ENCODE assay signal across 19 cellular contexts in genomic region chr10:117805191-117805590, GRCh38.
"Had no signal": no experiment of that assay in that cellular context is flagged by ENCODE, and none has a peak within 500 bp of the region (broad histone marks: within the 10 kb centered on the region; RNA-seq: fewer than 3 reads in every experiment).

No MANE protein-coding gene starts in this region.

- H3K27me3 ChIP-seq: sigmoid colon, tibial nerve had no signal

- H3K9me3 Mint-ChIP-seq: activated CD4-positive, alpha-beta T cell treated with anti-CD3 and anti-CD28 coated beads, Interleukin-2, amount 10 ng/mL, durations not matched to agents 24 days and 14 days had no signal

- H3K4me1 ChIP-seq: heart left ventricle, tibial nerve had no signal

- H3K4me2 ChIP-seq: smooth muscle cell had no signal

- H3K36me3 Mint-ChIP-seq: activated CD4-positive, alpha-beta memory T cell treated with anti-CD3 and anti-CD28 coated beads for 36 hours had no signal

- H3K27me3 Mint-ChIP-seq: activated CD4-positive, alpha-beta T cell treated with anti-CD3 and anti-CD28 coated beads, Interleukin-2, amount 10 ng/mL, durations not matched to agents 24 days and 14 days had no signal

- H3K27ac ChIP-seq: cardiac muscle cell, heart left ventricle, sigmoid colon, tibial nerve had no signal

- H3K9me3 ChIP-seq: sigmoid colon had no signal

- H3K36me3 ChIP-seq: cardiac muscle cell, heart left ventricle, sigmoid colon, tibial nerve had no signal

- H3K4me1 Mint-ChIP-seq: activated CD4-positive, alpha-beta T cell treated with anti-CD3 and anti-CD28 coated beads, Interleukin-2, amount 10 ng/mL, durations not matched to agents 24 days and 14 days had no signal

- ATAC-seq: activated naive CD4-positive, alpha-beta T cell treated with anti-CD3 and anti-CD28 coated beads, Interleukin-2, amount 50 U/mL, for 72 hours; activated T-cell treated with anti-CD3 and anti-CD28 coated beads, Interleukin-2, amount 50 U/mL, for 4 hours; heart left ventricle; left cardiac atrium; SK-N-SH treated with all-trans-retinoic acid at 6 μM for 48 hours had no signal

- H3K4me3 Mint-ChIP-seq: activated CD4-positive, alpha-beta memory T cell treated with anti-CD3 and anti-CD28 coated beads for 36 hours; activated CD4-positive, alpha-beta T cell treated with anti-CD3 and anti-CD28 coated beads, Interleukin-2, amount 10 ng/mL, durations not matched to agents 24 days and 14 days; activated T-cell treated with anti-CD3 and anti-CD28 coated beads, Interleukin-2, amount 50 U/mL, for 4 hours; nephron progenitor cell had no signal

- DNase-seq: activated CD4-positive, alpha-beta memory T cell treated with anti-CD3 and anti-CD28 coated beads for 36 hours; activated CD4-positive, alpha-beta T cell treated with anti-CD3 and anti-CD28 coated beads, Interleukin-2, amount 10 ng/mL, durations not matched to agents 24 days and 14 days; activated CD4-positive, CD25-positive, alpha-beta regulatory T cell treated with anti-CD3 and anti-CD28 coated beads, Interleukin-2, amount 50 U/mL, for 72 hours; activated naive CD4-positive, alpha-beta T cell; activated T-cell treated with anti-CD3 and anti-CD28 coated beads, Interleukin-2, amount 50 U/mL, for 4 hours; heart left ventricle; left cardiac atrium; mammary epithelial cell; nephron progenitor cell; sigmoid colon; stimulated activated CD4-positive, alpha-beta T cell treated with anti-CD3 and anti-CD28 coated beads, Interleukin-15, amount 100 ng/mL, for 24 hours; stimulated activated CD4-positive, alpha-beta T cell treated with anti-CD3 and anti-CD28 coated beads, Interleukin-2, amount 100 ng/mL, for 24 hours; stimulated activated naive CD4-positive, alpha-beta T cell; T-helper 2 cell had no signal

- H3K4me3 ChIP-seq: cardiac muscle cell, heart left ventricle, sigmoid colon, smooth muscle cell, tibial nerve had no signal

- H3K27ac Mint-ChIP-seq: activated CD4-positive, alpha-beta memory T cell treated with anti-CD3 and anti-CD28 coated beads for 36 hours; activated CD4-positive, alpha-beta T cell treated with anti-CD3 and anti-CD28 coated beads, Interleukin-2, amount 10 ng/mL, durations not matched to agents 24 days and 14 days; activated naive CD4-positive, alpha-beta T cell treated with anti-CD3 and anti-CD28 coated beads, Interleukin-2, amount 50 U/mL, for 72 hours; nephron progenitor cell had no signal
